23 cellular contexts compared by ENCODE assay signal in genomic region chr15:84760219-84760618, GRCh38.
"Had no signal": no experiment of that assay in that cellular context is flagged by ENCODE, and none has a peak within 500 bp of the region (broad histone marks: within the 10 kb centered on the region; RNA-seq: fewer than 3 reads in every experiment).

No MANE protein-coding gene starts in this region.

- H3K4me3 ChIP-seq: adrenal gland, body of pancreas, colonic mucosa, esophagus squamous epithelium, left lung, lower lobe of right lung, spleen, tibial nerve had no signal

- H3K36me3 ChIP-seq: adrenal gland, colonic mucosa, lower lobe of right lung had no signal

- H3K27ac ChIP-seq: adrenal gland, body of pancreas, colonic mucosa, epithelial cell of prostate, esophagus squamous epithelium, left lung, lower lobe of right lung, tibial nerve had no signal

- H3K9me3 ChIP-seq: adrenal gland, body of pancreas, colonic mucosa, esophagus squamous epithelium, left lung, lower lobe of right lung, spleen, tibial nerve had no signal

- H3K27me3 ChIP-seq: adrenal gland, body of pancreas, colonic mucosa, esophagus squamous epithelium, left lung, spleen, tibial nerve had no signal

- FAIRE-seq: endometrium, islet of Langerhans had no signal

- ATAC-seq: body of pancreas; left lung; lower lobe of right lung; naive thymus-derived CD8-positive, alpha-beta T cell had no signal

- DNase-seq: activated CD4-positive, alpha-beta memory T cell treated with anti-CD3 and anti-CD28 coated beads for 36 hours; activated CD4-positive, alpha-beta T cell treated with anti-CD3 and anti-CD28 coated beads, Interleukin-2, amount 10 ng/mL, durations not matched to agents 24 days and 14 days; activated CD4-positive, CD25-positive, alpha-beta regulatory T cell; activated CD8-positive, alpha-beta memory T cell treated with anti-CD3 and anti-CD28 coated beads, Interleukin-2, amount 50 U/mL, for 4 hours; activated T-cell treated with anti-CD3 and anti-CD28 coated beads, Interleukin-2, amount 50 U/mL, for 24 hours; adrenal gland; aorta; body of pancreas; colonic mucosa; effector CD8-positive, alpha-beta T cell; esophagus squamous epithelium; foreskin melanocyte; left lung; lower lobe of right lung; mesenchymal stem cell; naive thymus-derived CD8-positive, alpha-beta T cell; right cardiac atrium; spleen; stimulated activated naive CD4-positive, alpha-beta T cell treated with Interleukin-2 at 50 U/mL for 16 hours had no signal
